19 cellular contexts compared by ENCODE assay signal in genomic region chr17:8732406-8733065, GRCh38. TPM values are rescaled to one million over a fixed set of nuclear protein-coding genes. Genes with fewer than 3 reads are reported as not detected.
DNase-seq lines count a peak whose midpoint lies in the region; FAIRE-seq and TF ChIP-seq lines count a peak whose summit lies in the region.
"Had no signal": no experiment of that assay in that cellular context is flagged by ENCODE, and none has a peak within 500 bp of the region (broad histone marks: within the 10 kb centered on the region; RNA-seq: fewer than 3 reads in every experiment).

No MANE protein-coding gene starts in this region.

- H3K27me3 Mint-ChIP-seq in astrocyte (ENCODE audit: low read depth, unreplicated experiment) = peaks cover 19% of the 10 kb centered on the region
- H3K27me3 Mint-ChIP-seq in endothelial cell (ENCODE audit: unreplicated experiment) = no peaks in the 10 kb centered on the region
- H3K27me3 Mint-ChIP-seq in CD4-positive, alpha-beta memory T cell = peaks cover 3 to 9% of the 10 kb centered on the region in 2 donors

- H3K14ac ChIP-seq in mesenchymal stem cell (ENCODE audit: low read length in 2 of 2) = no peak overlapping the region

- no peak overlapping the region for H2BK12ac ChIP-seq in mesenchymal stem cell (ENCODE audit: low read length in 2 of 2)

- WGBS in mesenchymal stem cell = 63% methylated on average over 6 of the region's 7 CpGs

- H3K27me3 ChIP-seq in astrocyte (ENCODE audit: insufficient read depth, low read length) (peaks cover 6% of the 10 kb centered on the region), mesenchymal stem cell (ENCODE audit: control insufficient read depth in 1 of 2, insufficient read depth in 1 of 2, low read length in 2 of 2) (peaks cover 16 to 28% of the 10 kb centered on the region in 2 experiments), colonic mucosa (no peaks in the 10 kb centered on the region)
- H3K27me3 ChIP-seq in CD4-positive, alpha-beta memory T cell (ENCODE audit: insufficient read depth, low read length) = no peaks in the 10 kb centered on the region
- H3K27me3 ChIP-seq: BE2C had no signal

- H3K79me2 ChIP-seq in astrocyte (ENCODE audit: insufficient read depth, low read length) = no peaks in the 10 kb centered on the region

- no peak overlapping the region for H3K4ac ChIP-seq in mesenchymal stem cell (ENCODE audit: low read depth in 1 of 2, low read length in 2 of 2)

- H3K4me1 ChIP-seq in astrocyte (ENCODE audit: insufficient read depth, low read length) (no peaks in the 10 kb centered on the region), mesenchymal stem cell (ENCODE audit: control insufficient read depth, insufficient read depth, low read depth, low read length) (no peaks in the 10 kb centered on the region), colonic mucosa (no peaks in the 10 kb centered on the region)
- no peaks in the 10 kb centered on the region for H3K4me1 ChIP-seq in CD4-positive, alpha-beta memory T cell (ENCODE audit: insufficient read depth, low read length)
- H3K4me1 ChIP-seq: BE2C had no signal

- no peaks in the 10 kb centered on the region for H3K9me3 Mint-ChIP-seq in astrocyte (ENCODE audit: unreplicated experiment)
- H3K9me3 Mint-ChIP-seq in endothelial cell (ENCODE audit: unreplicated experiment) = no peaks in the 10 kb centered on the region
- no peaks in the 10 kb centered on the region for H3K9me3 Mint-ChIP-seq in CD4-positive, alpha-beta memory T cell
- H3K9me3 Mint-ChIP-seq: CD8-positive, alpha-beta memory T cell had no signal

- H2BK5ac ChIP-seq in mesenchymal stem cell (ENCODE audit: low read depth, low read length, poor library complexity, severe bottlenecking) = no peak overlapping the region

- TF ChIP-seq CTCF in astrocyte (IDR thresholded peaks at IDR 0.05; ENCODE audit: insufficient read depth, low read depth, low read length) (no peak), endothelial cell (IDR thresholded peaks at IDR 0.05; ENCODE audit: unreplicated experiment) (no peak), colonic mucosa (IDR thresholded peaks at IDR 0.05) (no peak)

- no peak overlapping the region for H4K8ac ChIP-seq in mesenchymal stem cell (ENCODE audit: low read length)

- H3K27ac Mint-ChIP-seq in astrocyte (ENCODE audit: unreplicated experiment) = no peak overlapping the region
- H3K27ac Mint-ChIP-seq in endothelial cell (ENCODE audit: unreplicated experiment) = no peak overlapping the region
- H3K27ac Mint-ChIP-seq in CD4-positive, alpha-beta memory T cell = no peak overlapping the region
- H3K27ac Mint-ChIP-seq: CD8-positive, alpha-beta memory T cell had no signal

- no peaks in the 10 kb centered on the region for H3K36me3 ChIP-seq in astrocyte (ENCODE audit: insufficient read depth, low read length)
- H3K36me3 ChIP-seq in mesenchymal stem cell (ENCODE audit: control insufficient read depth in 1 of 2, insufficient read depth in 2 of 2, low read depth in 1 of 2, low read length in 2 of 2) = no peaks in the 10 kb centered on the region
- H3K36me3 ChIP-seq in CD4-positive, alpha-beta memory T cell (ENCODE audit: insufficient read depth, low read length) = no peaks in the 10 kb centered on the region
- H3K36me3 ChIP-seq in colonic mucosa = no peaks in the 10 kb centered on the region
- H3K36me3 ChIP-seq: BE2C had no signal

- no peaks in the 10 kb centered on the region for H3K9me3 ChIP-seq in astrocyte (ENCODE audit: insufficient read depth, low read depth, low read length)
- H3K9me3 ChIP-seq in mesenchymal stem cell (ENCODE audit: control insufficient read depth, low read length) = no peaks in the 10 kb centered on the region
- H3K9me3 ChIP-seq in CD4-positive, alpha-beta memory T cell (ENCODE audit: control insufficient read depth in 1 of 2, low read length in 2 of 2) = no peaks in the 10 kb centered on the region
- no peaks in the 10 kb centered on the region for H3K9me3 ChIP-seq in colonic mucosa
- H3K9me3 ChIP-seq: BE2C had no signal

- H3K4me2 ChIP-seq in astrocyte (ENCODE audit: low read length) = no peak overlapping the region
- no peak overlapping the region for H3K4me2 ChIP-seq in mesenchymal stem cell (ENCODE audit: low read length, poor library complexity, severe bottlenecking)

- no peak for FAIRE-seq in astrocyte (lab: Jason Lieb, UNC)
- FAIRE-seq: GM12892 had no signal

- H3K36me3 Mint-ChIP-seq in astrocyte (ENCODE audit: low read depth, unreplicated experiment) (no peaks in the 10 kb centered on the region), endothelial cell (ENCODE audit: low read depth, unreplicated experiment) (no peaks in the 10 kb centered on the region)
- no peaks in the 10 kb centered on the region for H3K36me3 Mint-ChIP-seq in CD4-positive, alpha-beta memory T cell

- H2BK120ac ChIP-seq in mesenchymal stem cell (ENCODE audit: low read depth, low read length) = no peak overlapping the region

- H3K4me3 ChIP-seq in astrocyte (ENCODE audit: insufficient read depth, low read depth, low read length) (no peak overlapping the region), mesenchymal stem cell (ENCODE audit: insufficient read depth in 1 of 2, low read depth in 1 of 2, low read length in 2 of 2) (no peak overlapping the region), colonic mucosa (no peak overlapping the region)
- no peak overlapping the region for H3K4me3 ChIP-seq in CD4-positive, alpha-beta memory T cell (ENCODE audit: low read length in 2 of 2)

- intact Hi-C loops in CD4-positive, alpha-beta memory T cell (cut with micrococcal nuclease) = no loop called here
- intact Hi-C loops in colonic mucosa (cut with DNase I) = no loop called here

- H2BK15ac ChIP-seq in mesenchymal stem cell (ENCODE audit: low read depth, poor library complexity, severe bottlenecking) = no peak overlapping the region

- H3K18ac ChIP-seq in mesenchymal stem cell (ENCODE audit: low read depth in 1 of 2, low read length in 2 of 2) = no peak overlapping the region

- H4K20me1 ChIP-seq in astrocyte (ENCODE audit: insufficient read depth, low read length) = no peaks in the 10 kb centered on the region

- no peak overlapping the region for H3K27ac ChIP-seq in astrocyte (ENCODE audit: low read depth, low read length)
- H3K27ac ChIP-seq in mesenchymal stem cell (ENCODE audit: low read length, poor library complexity, severe bottlenecking) = no peak overlapping the region
- H3K27ac ChIP-seq in CD4-positive, alpha-beta memory T cell (ENCODE audit: low read depth, low read length) = no peak overlapping the region
- no peak overlapping the region for H3K27ac ChIP-seq in colonic mucosa

- peak; percentile 44 for DNase-seq in GM03348 (ENCODE audit: low spot score)
- peak; percentile 38 for DNase-seq in astrocyte (ENCODE audit: low read depth)
- DNase-seq in mesenchymal stem cell = peak; percentile 19
- DNase-seq in endothelial cell (ENCODE audit: low spot score) = no peak
- DNase-seq in CD4-positive, alpha-beta memory T cell = no peak
- no peak for DNase-seq in colonic mucosa
- DNase-seq in dermis blood vessel endothelial cell = no peak
- DNase-seq: ACHN; BE2C; CD8-positive, alpha-beta memory T cell; DND-41; GDM1; NCI-H2081 treated with DMSO at 0.1 percent for 48 hours; NCI-H510A; NCI-H774; RPMI8226; SIG-M5 had no signal

- H4K91ac ChIP-seq in mesenchymal stem cell (ENCODE audit: low read length) = no peak overlapping the region

- no peak overlapping the region for H3K4me3 Mint-ChIP-seq in astrocyte (ENCODE audit: unreplicated experiment)
- no peak overlapping the region for H3K4me3 Mint-ChIP-seq in endothelial cell (ENCODE audit: unreplicated experiment)
- H3K4me3 Mint-ChIP-seq in CD4-positive, alpha-beta memory T cell = no peak overlapping the region
- H3K4me3 Mint-ChIP-seq: CD8-positive, alpha-beta memory T cell had no signal

- H2AFZ ChIP-seq in astrocyte (ENCODE audit: low read depth, low read length) (no peak overlapping the region), mesenchymal stem cell (ENCODE audit: low read depth, low read length) (no peak overlapping the region)

- CTCF ChIA-PET in CD4-positive, alpha-beta memory T cell (lab: Charles Lee; ENCODE audit: partially characterized antibody) = interaction anchor here (1.3 to 2.6 kb wide), 2 partner anchors 14 to 162 kb away, joined by 3 to 10 read pairs; no protein-coding TSS in a partner anchor

- H3K79me1 ChIP-seq in mesenchymal stem cell (replicated peaks; ENCODE audit: low read length, poor library complexity, severe bottlenecking) = no peaks in the 10 kb centered on the region

- H3K23ac ChIP-seq in mesenchymal stem cell (ENCODE audit: low read length in 2 of 2) = no peak overlapping the region

- H3K4me1 Mint-ChIP-seq in astrocyte (ENCODE audit: low read depth, unreplicated experiment) (peaks cover 2% of the 10 kb centered on the region), endothelial cell (ENCODE audit: unreplicated experiment) (no peaks in the 10 kb centered on the region)
- H3K4me1 Mint-ChIP-seq in CD4-positive, alpha-beta memory T cell = no peaks in the 10 kb centered on the region
- H3K4me1 Mint-ChIP-seq: CD8-positive, alpha-beta memory T cell had no signal

- H2AK5ac ChIP-seq in mesenchymal stem cell (ENCODE audit: low read length, severe bottlenecking) = no peak overlapping the region

- H3K9ac ChIP-seq in astrocyte (ENCODE audit: low read length) (no peak overlapping the region), mesenchymal stem cell (ENCODE audit: low read length) (peak overlapping the region; percentile 22), colonic mucosa (ENCODE audit: low read depth in 2 of 2, low read length in 2 of 2) (no peak overlapping the region)

- POLR2A ChIA-PET in CD4-positive, alpha-beta memory T cell (lab: Charles Lee; ENCODE audit: partially characterized antibody) = no interaction called here

RNA-seq across cellular contexts. Expression of gene CCDC42, which starts 12.1 kb away (rescaled TPM):
- total RNA-seq in astrocyte (not detected in 2 replicates), endothelial cell (ENCODE audit: unreplicated experiment) (0.95 TPM), colonic mucosa (not detected), dermis blood vessel endothelial cell (not detected in 2 replicates)
- not detected for polyA plus RNA-seq in mesenchymal stem cell (2013, experiment 1 of 2)
- not detected for polyA plus RNA-seq in mesenchymal stem cell (2013, experiment 2 of 2)
- under 1 TPM; 0.32 to 0.64 TPM for total RNA-seq in CD4-positive, alpha-beta memory T cell
- polyA plus RNA-seq in CD4-positive, alpha-beta memory T cell = not detected
- polyA plus RNA-seq: CD8-positive, alpha-beta memory T cell had no signal

RNA-seq across cellular contexts. Expression of gene SPDYE4, which starts 25.8 kb away (rescaled TPM):
- not detected in 2 replicates for total RNA-seq in astrocyte
- not detected for polyA plus RNA-seq in mesenchymal stem cell (2013, experiment 1 of 2)
- polyA plus RNA-seq in mesenchymal stem cell (2013, experiment 2 of 2) = not detected
- not detected for total RNA-seq in endothelial cell (ENCODE audit: unreplicated experiment)
- total RNA-seq in CD4-positive, alpha-beta memory T cell = not detected
- not detected for polyA plus RNA-seq in CD4-positive, alpha-beta memory T cell
- not detected for total RNA-seq in colonic mucosa
- not detected in 2 replicates for total RNA-seq in dermis blood vessel endothelial cell
- total RNA-seq: CD8-positive, alpha-beta memory T cell; H4 had no signal
- polyA plus RNA-seq: CD8-positive, alpha-beta memory T cell had no signal

Comparison
In these comparisons a context has a peak if more than half of its experiments do, and no peak if none do; other contexts are left out.
1. DNase-seq: peak in GM03348 (single experiment), astrocyte (single experiment) and mesenchymal stem cell (single experiment); none in endothelial cell (single experiment), CD4-positive, alpha-beta memory T cell (0 of 5), colonic mucosa (single experiment) and dermis blood vessel endothelial cell (single experiment).